ENCODE assay signal across 29 cellular contexts in the genomic region with DNA sequence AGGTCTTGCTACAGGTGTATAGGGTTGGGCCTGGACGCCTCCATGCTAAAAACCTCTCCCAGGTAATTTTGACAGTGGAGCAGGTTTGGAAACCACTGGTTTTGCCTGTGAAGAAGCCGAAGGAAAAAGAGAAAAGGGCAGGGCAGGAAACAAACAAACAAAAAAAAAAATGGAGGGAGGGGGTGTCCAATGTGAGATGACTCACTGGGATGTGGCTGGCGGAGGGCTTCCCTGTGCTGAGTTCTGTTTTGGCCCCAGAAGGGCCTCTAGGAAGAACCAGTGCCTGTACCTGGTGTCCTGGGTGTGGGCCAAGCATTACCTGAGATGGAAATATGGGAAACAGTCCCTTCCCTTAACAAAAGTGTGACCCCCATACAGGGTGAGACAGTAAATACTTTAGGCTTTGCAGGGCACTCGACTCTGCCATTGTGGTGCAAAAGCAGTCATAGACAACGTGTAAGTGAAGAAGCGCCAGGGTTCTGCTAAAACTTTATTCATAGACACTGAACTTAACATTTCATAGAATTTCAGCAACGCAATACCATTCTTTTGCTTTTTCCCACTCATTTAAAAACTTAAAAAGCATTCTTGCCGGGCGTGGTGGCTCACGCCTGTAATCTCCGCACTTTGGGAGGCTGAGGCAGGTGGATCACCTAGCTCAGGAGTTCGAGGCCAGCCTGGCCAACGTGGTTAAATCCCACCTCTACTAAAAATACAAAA. TPM values are rescaled to one million over a fixed set of nuclear protein-coding genes. Genes with fewer than 3 reads are reported as not detected.
DNase-seq lines count a peak whose midpoint lies in the region; ATAC-seq and TF ChIP-seq lines count a peak whose summit lies in the region.
"Had no signal": no experiment of that assay in that cellular context is flagged by ENCODE, and none has a peak within 500 bp of the region (broad histone marks: within the 10 kb centered on the region; RNA-seq: fewer than 3 reads in every experiment).

No MANE protein-coding gene starts in this region.

- ATAC-seq in activated T-cell treated with anti-CD3 and anti-CD28 coated beads, Interleukin-2, amount 50 U/mL, for 4 hours = no peak
- no peak for ATAC-seq in gastrocnemius medialis
- no peak for ATAC-seq in HG03108 (IDR thresholded peaks at IDR 0.05; ENCODE audit: unreplicated experiment)
- no peak for ATAC-seq in GM18868 (IDR thresholded peaks at IDR 0.05; ENCODE audit: unreplicated experiment)
- ATAC-seq: naive thymus-derived CD8-positive, alpha-beta T cell had no signal

- H3K9ac ChIP-seq in HUES64 (ENCODE audit: low read depth, low read length) = no peak overlapping the region

- DNase-seq in activated T-cell treated with anti-CD3 and anti-CD28 coated beads, Interleukin-2, amount 50 U/mL, for 24 hours = no peak
- DNase-seq in activated T-cell treated with anti-CD3 and anti-CD28 coated beads, Interleukin-2, amount 50 U/mL, for 4 hours = no peak
- DNase-seq in gastrocnemius medialis (no peak), hypothalamus (lab: John Stamatoyannopoulos, UW) (no peak)
- DNase-seq: activated CD4-positive, alpha-beta memory T cell treated with anti-CD3 and anti-CD28 coated beads for 36 hours; activated CD4-positive, CD25-positive, alpha-beta regulatory T cell; activated CD8-positive, alpha-beta memory T cell treated with anti-CD3 and anti-CD28 coated beads, Interleukin-2, amount 50 U/mL, for 48 hours; activated effector memory CD4-positive, alpha-beta T cell treated with Interleukin-2 at 50 U/mL for 16 hours; COR-L47; DMS79; effector CD4-positive, alpha-beta T cell; left lung; naive thymus-derived CD8-positive, alpha-beta T cell; NCI-H1092; NCI-H1930; NCI-H748 treated with DMSO at 0.1 percent for 48 hours; T-helper 9 cell; thyroid gland had no signal

- WGBS in HUES64 = 80% methylated on average over 13 of the region's 13 CpGs

- no peak overlapping the region for H3K4me3 ChIP-seq in HUES64 (ENCODE audit: low read length)
- H3K4me3 ChIP-seq in gastrocnemius medialis = no peak overlapping the region
- H3K4me3 ChIP-seq: A549, HAP-1, thyroid gland had no signal

- in situ Hi-C loops in gastrocnemius medialis (cut with MboI; ENCODE audit: low sequenced_read_pairs in 4 of 4) = no loop called here

- H3K4me1 ChIP-seq in HUES64 (ENCODE audit: insufficient read depth, low read length) (peaks cover 62% of the 10 kb centered on the region), gastrocnemius medialis (peaks cover 26 to 40% of the 10 kb centered on the region in 2 donors)

- TF ChIP-seq CTCF in gastrocnemius medialis (IDR thresholded peaks at IDR 0.05 in 4 of 5, conservative IDR thresholded peaks at IDR 0.05 in 1 of 5) = no peak

- H3K4me1 Mint-ChIP-seq in activated T-cell treated with anti-CD3 and anti-CD28 coated beads, Interleukin-2, amount 50 U/mL, for 24 hours (ENCODE audit: low read depth) = peaks cover 73% of the 10 kb centered on the region
- peaks cover 68% of the 10 kb centered on the region for H3K4me1 Mint-ChIP-seq in activated T-cell treated with anti-CD3 and anti-CD28 coated beads, Interleukin-2, amount 50 U/mL, for 4 hours (ENCODE audit: low read depth)

- intact Hi-C loops in gastrocnemius medialis (cut with DNase I; ENCODE audit: low total_unique reads) = no loop called here

- H3K27ac Mint-ChIP-seq in activated T-cell treated with anti-CD3 and anti-CD28 coated beads, Interleukin-2, amount 50 U/mL, for 24 hours = peak overlapping the region; percentile 2
- H3K27ac Mint-ChIP-seq: activated CD4-positive, alpha-beta memory T cell treated with anti-CD3 and anti-CD28 coated beads for 36 hours; stimulated activated naive CD8-positive, alpha-beta T cell treated with anti-CD3 and anti-CD28 coated beads, Interleukin-15, Interleukin-2, amounts not matched to agents 100 ng/mL and 50 ng/mL, for 24 hours had no signal

- peak overlapping the region; percentile 10; the same call in 1 of the 2 replicates for H3K27ac ChIP-seq in HUES64 (ENCODE audit: low read depth, low read length)
- peak overlapping the region; percentile 91 for H3K27ac ChIP-seq in angular gyrus (ENCODE audit: low read depth, low read length)
- H3K27ac ChIP-seq in gastrocnemius medialis = peak overlapping the region in 3 of 4 donors; percentile 84 to 92 (median 90)
- H3K27ac ChIP-seq: brain microvascular endothelial cell, epithelial cell of prostate had no signal

- H3K36me3 Mint-ChIP-seq in activated T-cell treated with anti-CD3 and anti-CD28 coated beads, Interleukin-2, amount 50 U/mL, for 24 hours (ENCODE audit: low read depth) = no peaks in the 10 kb centered on the region
- H3K36me3 Mint-ChIP-seq in activated T-cell treated with anti-CD3 and anti-CD28 coated beads, Interleukin-2, amount 50 U/mL, for 4 hours (ENCODE audit: insufficient read depth) = no peaks in the 10 kb centered on the region
- H3K36me3 Mint-ChIP-seq: activated CD4-positive, alpha-beta memory T cell treated with anti-CD3 and anti-CD28 coated beads for 36 hours; mesothelial cell of epicardium had no signal

- no peak for TF ChIP-seq POLR2A in gastrocnemius medialis (IDR thresholded peaks at IDR 0.05)

- H3K9me3 Mint-ChIP-seq in activated T-cell treated with anti-CD3 and anti-CD28 coated beads, Interleukin-2, amount 50 U/mL, for 24 hours = no peaks in the 10 kb centered on the region
- H3K9me3 Mint-ChIP-seq in activated T-cell treated with anti-CD3 and anti-CD28 coated beads, Interleukin-2, amount 50 U/mL, for 4 hours = no peaks in the 10 kb centered on the region
- H3K9me3 Mint-ChIP-seq: activated CD4-positive, alpha-beta memory T cell treated with anti-CD3 and anti-CD28 coated beads for 36 hours; mesothelial cell of epicardium; naive thymus-derived CD8-positive, alpha-beta T cell; stimulated activated naive CD8-positive, alpha-beta T cell treated with anti-CD3 and anti-CD28 coated beads, Interleukin-15, Interleukin-2, amounts not matched to agents 100 ng/mL and 50 ng/mL, for 24 hours had no signal

- H3K27me3 ChIP-seq in HUES64 (ENCODE audit: insufficient read depth, low read length) (peaks cover 21% of the 10 kb centered on the region), gastrocnemius medialis (peaks cover 9 to 17% (median 17%) of the 10 kb centered on the region in 3 donors)

- H3K36me3 ChIP-seq in HUES64 (ENCODE audit: insufficient read depth, low read length) (no peaks in the 10 kb centered on the region), gastrocnemius medialis (no peaks in the 10 kb centered on the region)
- H3K36me3 ChIP-seq: brain microvascular endothelial cell, HAP-1, left lung, thyroid gland had no signal

- H3K9me3 ChIP-seq in HUES64 (ENCODE audit: insufficient read depth, low read depth, low read length) = no peaks in the 10 kb centered on the region
- H3K9me3 ChIP-seq in gastrocnemius medialis = no peaks in the 10 kb centered on the region
- H3K9me3 ChIP-seq: A549, HAP-1, left lung, thyroid gland had no signal

- no peak overlapping the region for H3K4me3 Mint-ChIP-seq in activated T-cell treated with anti-CD3 and anti-CD28 coated beads, Interleukin-2, amount 50 U/mL, for 24 hours
- no peak overlapping the region for H3K4me3 Mint-ChIP-seq in activated T-cell treated with anti-CD3 and anti-CD28 coated beads, Interleukin-2, amount 50 U/mL, for 4 hours
- H3K4me3 Mint-ChIP-seq: activated CD4-positive, alpha-beta memory T cell treated with anti-CD3 and anti-CD28 coated beads for 36 hours; stimulated activated naive CD8-positive, alpha-beta T cell treated with anti-CD3 and anti-CD28 coated beads, Interleukin-15, Interleukin-2, amounts not matched to agents 100 ng/mL and 50 ng/mL, for 24 hours had no signal

- H3K27me3 Mint-ChIP-seq in activated T-cell treated with anti-CD3 and anti-CD28 coated beads, Interleukin-2, amount 50 U/mL, for 24 hours = no peaks in the 10 kb centered on the region
- H3K27me3 Mint-ChIP-seq in activated T-cell treated with anti-CD3 and anti-CD28 coated beads, Interleukin-2, amount 50 U/mL, for 4 hours (ENCODE audit: low read depth) = peaks cover 1% of the 10 kb centered on the region
- H3K27me3 Mint-ChIP-seq: activated CD4-positive, alpha-beta memory T cell treated with anti-CD3 and anti-CD28 coated beads for 36 hours had no signal

RNA-seq across cellular contexts. Expression of gene DGKZ, which starts 9.5 kb away (rescaled TPM):
- 100 to 1,000 TPM; 112 to 122 (median 118) TPM for total RNA-seq in activated T-cell treated with anti-CD3 and anti-CD28 coated beads, Interleukin-2, amount 50 U/mL, for 4 hours
- polyA plus RNA-seq in HUES64 (2013, experiment 1 of 2) = 51.0 TPM
- polyA plus RNA-seq in HUES64 (2013, experiment 2 of 2) = 50.1 TPM
- total RNA-seq in gastrocnemius medialis = 100 to 1,000 TPM; 127 to 155 (median 131) TPM

RNA-seq across cellular contexts. Expression of gene MDK, which starts 43.7 kb away (rescaled TPM):
- total RNA-seq in activated T-cell treated with anti-CD3 and anti-CD28 coated beads, Interleukin-2, amount 50 U/mL, for 4 hours = 1 to 10 TPM; 2.1 to 3.0 (median 2.9) TPM
- 605 TPM for polyA plus RNA-seq in HUES64 (2013, experiment 1 of 2)
- polyA plus RNA-seq in HUES64 (2013, experiment 2 of 2) = 719 TPM
- total RNA-seq in gastrocnemius medialis = 1 to 10 TPM in 2 of 4 donors, not detected in 2; 1.6 to 1.9 TPM

RNA-seq across cellular contexts. Expression of gene CHRM4, which starts 53.8 kb away (rescaled TPM):
- under 1 TPM; 0.13 to 0.52 (median 0.25) TPM for total RNA-seq in activated T-cell treated with anti-CD3 and anti-CD28 coated beads, Interleukin-2, amount 50 U/mL, for 4 hours
- 0.20 TPM for polyA plus RNA-seq in HUES64 (2013, experiment 1 of 2)
- polyA plus RNA-seq in HUES64 (2013, experiment 2 of 2) = 0.25 TPM
- not detected for total RNA-seq in gastrocnemius medialis
- total RNA-seq: activated CD4-positive, alpha-beta memory T cell treated with anti-CD3 and anti-CD28 coated beads for 36 hours; left lung; sciatic nerve had no signal

Comparison
In these comparisons a context has a peak if more than half of its experiments do, and no peak if none do; other contexts are left out.
1. H3K27ac ChIP-seq: peak in every context shown above with its lines; median percentile 91 in angular gyrus; 90 in gastrocnemius medialis; 10 in HUES64.